21 cellular contexts compared by ENCODE assay signal in the genomic region with DNA sequence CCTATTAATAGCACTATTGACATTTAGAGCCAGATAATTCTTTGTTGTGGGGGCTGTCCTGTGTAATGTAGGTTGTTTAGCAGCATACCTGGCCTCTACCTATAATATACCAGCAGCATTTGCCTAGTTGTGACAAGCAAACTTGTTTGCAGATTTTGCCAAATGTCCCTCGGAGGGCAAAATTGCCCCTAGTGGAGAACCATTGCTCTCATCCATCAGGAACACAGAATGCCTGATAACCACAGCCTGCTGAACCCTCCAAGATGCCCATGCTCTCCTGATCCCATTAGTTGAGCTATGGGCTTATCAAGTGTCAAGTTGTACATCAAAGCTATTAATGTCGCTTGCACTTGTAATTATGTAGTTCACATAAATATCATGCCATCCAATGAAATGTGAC.
"Had no signal": no experiment of that assay in that cellular context is flagged by ENCODE, and none has a peak within 500 bp of the region (broad histone marks: within the 10 kb centered on the region; RNA-seq: fewer than 3 reads in every experiment).

No MANE protein-coding gene starts in this region.

- H3K27me3 Mint-ChIP-seq: activated B cell treated with CpG ODN at 0.5 μM for 24 hours; activated naive CD4-positive, alpha-beta T cell treated with anti-CD3 and anti-CD28 coated beads, Interleukin-2, amount 10 ng/mL, durations not matched to agents 7 days and 5 days; dendritic cell treated with granulocyte-macrophage colony-stimulating factor and Interleukin-4, amounts not matched to agents 40 ng/mL and 50 ng/mL, for 4 days; memory B cell had no signal

- H3K4me3 Mint-ChIP-seq: activated B cell treated with CpG ODN at 0.5 μM for 24 hours; activated CD4-positive, alpha-beta T cell treated with anti-CD3 and anti-CD28 coated beads for 36 hours; activated naive CD4-positive, alpha-beta T cell treated with anti-CD3 and anti-CD28 coated beads, Interleukin-2, amount 10 ng/mL, durations not matched to agents 7 days and 5 days; dendritic cell treated with granulocyte-macrophage colony-stimulating factor and Interleukin-4, amounts not matched to agents 40 ng/mL and 50 ng/mL, for 4 days; memory B cell; nephron had no signal

- H3K4me1 ChIP-seq: pancreas had no signal

- H3K4me3 ChIP-seq: pancreas had no signal

- H3K36me3 ChIP-seq: pancreas had no signal

- H3K9me3 Mint-ChIP-seq: activated B cell treated with CpG ODN at 0.5 μM for 24 hours; activated naive CD4-positive, alpha-beta T cell treated with anti-CD3 and anti-CD28 coated beads, Interleukin-2, amount 10 ng/mL, durations not matched to agents 7 days and 5 days; dendritic cell treated with granulocyte-macrophage colony-stimulating factor and Interleukin-4, amounts not matched to agents 40 ng/mL and 50 ng/mL, for 4 days; memory B cell; nephron had no signal

- H3K4me1 Mint-ChIP-seq: activated B cell treated with CpG ODN at 0.5 μM for 24 hours; activated CD4-positive, alpha-beta T cell treated with anti-CD3 and anti-CD28 coated beads for 36 hours; activated naive CD4-positive, alpha-beta T cell treated with anti-CD3 and anti-CD28 coated beads, Interleukin-2, amount 10 ng/mL, durations not matched to agents 7 days and 5 days; memory B cell; nephron had no signal

- ATAC-seq: activated CD4-positive, alpha-beta T cell treated with anti-CD3 and anti-CD28 coated beads for 36 hours; left cardiac atrium; pancreas; right cardiac atrium; stimulated activated naive CD8-positive, alpha-beta T cell treated with anti-CD3 and anti-CD28 coated beads, Interleukin-15, Interleukin-2, amounts not matched to agents 100 U/mL and 50 U/mL, for 24 hours had no signal

- H3K9me3 ChIP-seq: pancreas had no signal

- H3K36me3 Mint-ChIP-seq: activated naive CD4-positive, alpha-beta T cell treated with anti-CD3 and anti-CD28 coated beads, Interleukin-2, amount 10 ng/mL, durations not matched to agents 7 days and 5 days; memory B cell had no signal

- H3K27ac Mint-ChIP-seq: activated B cell treated with CpG ODN at 0.5 μM for 24 hours; activated CD4-positive, alpha-beta T cell treated with anti-CD3 and anti-CD28 coated beads for 36 hours; activated naive CD4-positive, alpha-beta T cell treated with anti-CD3 and anti-CD28 coated beads, Interleukin-2, amount 10 ng/mL, durations not matched to agents 7 days and 5 days; dendritic cell treated with granulocyte-macrophage colony-stimulating factor and Interleukin-4, amounts not matched to agents 40 ng/mL and 50 ng/mL, for 4 days; memory B cell; nephron had no signal

- H3K27me3 ChIP-seq: pancreas had no signal

- H3K27ac ChIP-seq: pancreas had no signal

- DNase-seq: activated B cell treated with CpG ODN at 0.5 μM for 24 hours; activated CD4-positive, alpha-beta T cell treated with anti-CD3 and anti-CD28 coated beads for 36 hours; activated CD4-positive, alpha-beta T cell treated with anti-CD3 and anti-CD28 coated beads, Interleukin-2, amount 50 U/mL, for 4 hours; activated effector memory CD4-positive, alpha-beta T cell treated with Interleukin-2 at 50 U/mL for 16 hours; activated naive CD4-positive, alpha-beta T cell treated with anti-CD3 and anti-CD28 coated beads, Interleukin-2, amount 10 ng/mL, durations not matched to agents 7 days and 5 days; activated T-cell treated with anti-CD3 and anti-CD28 coated beads, Interleukin-2, amount 50 U/mL, for 48 hours; amygdala; effector CD4-positive, alpha-beta T cell; glutamatergic neuron; hippocampal formation; islet precursor cell; left cardiac atrium; pancreas; right cardiac atrium; stimulated activated CD4-positive, alpha-beta T cell treated with anti-CD3 and anti-CD28 coated beads, Interleukin-12 subunit alpha, Interleukin-12 subunit beta, amount 100 ng/mL, for 4 hours; stimulated activated CD4-positive, alpha-beta T cell treated with anti-CD3 and anti-CD28 coated beads, Interleukin-4, amount 100 ng/mL, for 4 hours; stimulated activated naive CD8-positive, alpha-beta T cell treated with anti-CD3 and anti-CD28 coated beads, Interleukin-15, Interleukin-2, amounts not matched to agents 100 U/mL and 50 U/mL, for 24 hours; T-helper 1 cell had no signal
